31 cellular contexts compared by ENCODE assay signal in the genomic region with DNA sequence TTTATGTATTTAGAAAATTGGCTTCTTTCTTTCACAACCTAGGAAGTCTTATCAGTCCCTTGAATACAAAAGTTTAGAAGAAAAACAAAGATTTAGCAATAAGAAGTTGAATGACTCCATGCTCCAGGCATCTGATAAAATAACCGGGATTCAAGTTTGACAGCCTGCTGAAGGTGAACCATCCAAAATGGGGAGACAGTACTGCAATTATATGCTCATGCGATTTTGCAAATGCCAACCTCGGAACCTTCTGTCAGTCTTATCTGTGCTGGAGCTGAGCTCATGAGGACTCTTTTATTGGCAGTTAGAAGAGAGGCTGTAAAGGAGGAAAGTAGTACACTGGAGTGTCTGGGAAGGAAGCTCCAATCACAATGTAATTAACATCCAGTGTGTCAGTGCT.
DNase-seq lines count a peak whose midpoint lies in the region; ATAC-seq, FAIRE-seq and TF ChIP-seq lines count a peak whose summit lies in the region.
"Had no signal": no experiment of that assay in that cellular context is flagged by ENCODE, and none has a peak within 500 bp of the region (broad histone marks: within the 10 kb centered on the region; RNA-seq: fewer than 3 reads in every experiment).

No MANE protein-coding gene starts in this region.

- no peaks in the 10 kb centered on the region for H3K9me3 Mint-ChIP-seq in astrocyte (ENCODE audit: unreplicated experiment)
- H3K9me3 Mint-ChIP-seq: stimulated activated naive CD8-positive, alpha-beta T cell treated with anti-CD3 and anti-CD28 coated beads, Interleukin-15, Interleukin-2, amounts not matched to agents 100 ng/mL and 50 ng/mL, for 24 hours had no signal

- no peak overlapping the region for H2AFZ ChIP-seq in astrocyte (ENCODE audit: low read depth, low read length)
- H2AFZ ChIP-seq: hepatocyte had no signal

- H3K36me3 ChIP-seq in left ventricle myocardium inferior (peaks cover 5% of the 10 kb centered on the region), astrocyte (ENCODE audit: insufficient read depth, low read length) (peaks cover 12% of the 10 kb centered on the region), upper lobe of left lung (peaks cover 0 to 31% (median 3%) of the 10 kb centered on the region in 4 donors)

- peaks cover 24% of the 10 kb centered on the region for H4K20me1 ChIP-seq in astrocyte (ENCODE audit: insufficient read depth, low read length)

- H3K27ac ChIP-seq in left ventricle myocardium inferior (replicated peaks) (no peak overlapping the region), astrocyte (ENCODE audit: low read depth, low read length) (no peak overlapping the region), upper lobe of left lung (no peak overlapping the region)
- H3K27ac ChIP-seq: BLaER1 treated with 17β-estradiol and CSF1 and Interleukin-3, amounts not matched to agents 10 nM and 100 nM; esophagus squamous epithelium; gastroesophageal sphincter; hepatocyte; HL-60; psoas muscle had no signal

- H3K36me3 Mint-ChIP-seq in astrocyte (ENCODE audit: low read depth, unreplicated experiment) = peaks cover 39% of the 10 kb centered on the region

- H3K27ac Mint-ChIP-seq in astrocyte (ENCODE audit: unreplicated experiment) = no peak overlapping the region
- H3K27ac Mint-ChIP-seq: activated naive CD4-positive, alpha-beta T cell treated with anti-CD3 and anti-CD28 coated beads, Interleukin-2, amount 10 ng/mL, durations not matched to agents 7 days and 5 days; activated T-helper 1 cell treated with anti-CD3 and anti-CD28 coated beads, Interleukin-12 subunit alpha, Interleukin-12 subunit beta, Interleukin-2, Interleukin-4 antibody, amounts not matched to agents 30 ng/mL and 10 ng/mL and 1 ng/mL, durations not matched to agents 14 hours and 24 hours and 36 hours; stimulated activated naive CD8-positive, alpha-beta T cell treated with anti-CD3 and anti-CD28 coated beads, Interleukin-15, Interleukin-2, amounts not matched to agents 100 ng/mL and 50 ng/mL, for 24 hours; WTC11 had no signal

- no peak for TF ChIP-seq EP300 in upper lobe of left lung (IDR thresholded peaks at IDR 0.05)

- H3K79me2 ChIP-seq in astrocyte (ENCODE audit: insufficient read depth, low read length) = peaks cover 14% of the 10 kb centered on the region
- H3K79me2 ChIP-seq: hepatocyte had no signal

- H3K9me3 ChIP-seq in left ventricle myocardium inferior (replicated peaks) = no peaks in the 10 kb centered on the region
- H3K9me3 ChIP-seq in astrocyte (ENCODE audit: insufficient read depth, low read depth, low read length) = no peaks in the 10 kb centered on the region
- H3K9me3 ChIP-seq in upper lobe of left lung = no peaks in the 10 kb centered on the region
- H3K9me3 ChIP-seq: esophagus squamous epithelium, gastroesophageal sphincter, psoas muscle, tibial artery had no signal

- no peak for DNase-seq in Right ventricle myocardium superior
- no peak for DNase-seq in left ventricle myocardium inferior
- peak; percentile 20 for DNase-seq in astrocyte (ENCODE audit: low read depth)
- peak; percentile 64 for DNase-seq in iris pigment epithelial cell (ENCODE audit: low read depth)
- no peak for DNase-seq in upper lobe of left lung
- DNase-seq: activated CD4-positive, alpha-beta T cell treated with anti-CD3 and anti-CD28 coated beads, Interleukin-2, amount 50 U/mL, for 1 hour; activated naive CD4-positive, alpha-beta T cell treated with anti-CD3 and anti-CD28 coated beads, Interleukin-2, amount 10 ng/mL, durations not matched to agents 7 days and 5 days; central memory CD4-positive, alpha-beta T cell; COR-L47; dermis blood vessel endothelial cell; DMS53; esophagus squamous epithelium; HCEC 1CT; MV-4-11; naive B cell; NCI-H1694 treated with DMSO at 0.1 percent for 48 hours; psoas muscle; tibial artery had no signal

- H3K9ac ChIP-seq in astrocyte (ENCODE audit: low read length) = no peak overlapping the region
- H3K9ac ChIP-seq: BLaER1 treated with 17β-estradiol and CSF1 and Interleukin-3, amounts not matched to agents 10 nM and 100 nM had no signal

- no peak overlapping the region for H3K4me2 ChIP-seq in astrocyte (ENCODE audit: low read length)
- H3K4me2 ChIP-seq: BLaER1 treated with 17β-estradiol and CSF1 and Interleukin-3, amounts not matched to agents 10 nM and 100 nM; hepatocyte had no signal

- WGBS in upper lobe of left lung, 2 donors = 77 to 80% methylated on average over 3 of the region's 3 CpGs

- TF ChIP-seq CTCF in left ventricle myocardium inferior (IDR thresholded peaks at IDR 0.05; ENCODE audit: borderline replicate concordance) = no peak
- TF ChIP-seq CTCF in astrocyte (IDR thresholded peaks at IDR 0.05; ENCODE audit: insufficient read depth, low read depth, low read length) = no peak
- TF ChIP-seq CTCF in upper lobe of left lung (IDR thresholded peaks at IDR 0.05) = no peak

- H3K4me1 ChIP-seq in left ventricle myocardium inferior (peaks cover 19% of the 10 kb centered on the region), astrocyte (ENCODE audit: insufficient read depth, low read length) (peaks cover 12% of the 10 kb centered on the region), upper lobe of left lung (peaks cover 0 to 8% (median 0%) of the 10 kb centered on the region in 4 donors)
- H3K4me1 ChIP-seq: esophagus squamous epithelium had no signal

- H3K4me3 Mint-ChIP-seq in astrocyte (ENCODE audit: unreplicated experiment) = no peak overlapping the region
- H3K4me3 Mint-ChIP-seq: activated naive CD4-positive, alpha-beta T cell treated with anti-CD3 and anti-CD28 coated beads, Interleukin-2, amount 10 ng/mL, durations not matched to agents 7 days and 5 days; activated T-helper 1 cell treated with anti-CD3 and anti-CD28 coated beads, Interleukin-12 subunit alpha, Interleukin-12 subunit beta, Interleukin-2, Interleukin-4 antibody, amounts not matched to agents 30 ng/mL and 10 ng/mL and 1 ng/mL, durations not matched to agents 14 hours and 24 hours and 36 hours; naive B cell; stimulated activated naive CD8-positive, alpha-beta T cell treated with anti-CD3 and anti-CD28 coated beads, Interleukin-15, Interleukin-2, amounts not matched to agents 100 ng/mL and 50 ng/mL, for 24 hours; WTC11 had no signal

- H3K27me3 ChIP-seq in left ventricle myocardium inferior (ENCODE audit: low read depth) (no peaks in the 10 kb centered on the region), astrocyte (ENCODE audit: insufficient read depth, low read length) (no peaks in the 10 kb centered on the region), upper lobe of left lung (no peaks in the 10 kb centered on the region)
- H3K27me3 ChIP-seq: BLaER1 treated with 17β-estradiol and CSF1 and Interleukin-3, amounts not matched to agents 10 nM and 100 nM; esophagus squamous epithelium; gastroesophageal sphincter; hepatocyte; tibial artery had no signal

- ATAC-seq in Right ventricle myocardium superior (ENCODE audit: poor library complexity) (peak; percentile 38), HG02571 (IDR thresholded peaks at IDR 0.05; ENCODE audit: unreplicated experiment) (no peak), HG03280 (IDR thresholded peaks at IDR 0.05; ENCODE audit: unreplicated experiment) (no peak), upper lobe of left lung (ENCODE audit: low FRiP score in 2 of 2) (no peak), HG03095 (IDR thresholded peaks at IDR 0.05; ENCODE audit: unreplicated experiment) (no peak)
- ATAC-seq: gastroesophageal sphincter, Panc1, psoas muscle, WTC11 had no signal

- H3K4me1 Mint-ChIP-seq in astrocyte (ENCODE audit: low read depth, unreplicated experiment) = peaks cover 19% of the 10 kb centered on the region

- H3K4me3 ChIP-seq in left ventricle myocardium inferior (no peak overlapping the region), astrocyte (ENCODE audit: insufficient read depth, low read depth, low read length) (no peak overlapping the region), upper lobe of left lung (no peak overlapping the region)
- H3K4me3 ChIP-seq: BLaER1 treated with 17β-estradiol and CSF1 and Interleukin-3, amounts not matched to agents 10 nM and 100 nM; esophagus squamous epithelium; gastroesophageal sphincter; hepatocyte; psoas muscle; tibial artery had no signal

- no peak for TF ChIP-seq POLR2A in upper lobe of left lung (IDR thresholded peaks at IDR 0.05)

- no peak for FAIRE-seq in astrocyte (lab: Jason Lieb, UNC)
- FAIRE-seq: endometrium, GM18507 had no signal

- H3K27me3 Mint-ChIP-seq in astrocyte (ENCODE audit: low read depth, unreplicated experiment) = no peaks in the 10 kb centered on the region
- H3K27me3 Mint-ChIP-seq: activated naive CD4-positive, alpha-beta T cell treated with anti-CD3 and anti-CD28 coated beads, Interleukin-2, amount 10 ng/mL, durations not matched to agents 7 days and 5 days; naive B cell; stimulated activated naive CD8-positive, alpha-beta T cell treated with anti-CD3 and anti-CD28 coated beads, Interleukin-15, Interleukin-2, amounts not matched to agents 100 ng/mL and 50 ng/mL, for 24 hours had no signal

- intact Hi-C loops in Right ventricle myocardium superior (cut with DNase I) (no loop called here), left ventricle myocardium inferior (cut with micrococcal nuclease) (no loop called here)

Comparison
In these comparisons a context has a peak if more than half of its experiments do, and no peak if none do; other contexts are left out.
1. DNase-seq: peak in astrocyte (single experiment) and iris pigment epithelial cell (single experiment); none in Right ventricle myocardium superior (single experiment), left ventricle myocardium inferior (single experiment) and upper lobe of left lung (0 of 2).